7 cellular contexts compared by ENCODE assay signal in the genomic region with DNA sequence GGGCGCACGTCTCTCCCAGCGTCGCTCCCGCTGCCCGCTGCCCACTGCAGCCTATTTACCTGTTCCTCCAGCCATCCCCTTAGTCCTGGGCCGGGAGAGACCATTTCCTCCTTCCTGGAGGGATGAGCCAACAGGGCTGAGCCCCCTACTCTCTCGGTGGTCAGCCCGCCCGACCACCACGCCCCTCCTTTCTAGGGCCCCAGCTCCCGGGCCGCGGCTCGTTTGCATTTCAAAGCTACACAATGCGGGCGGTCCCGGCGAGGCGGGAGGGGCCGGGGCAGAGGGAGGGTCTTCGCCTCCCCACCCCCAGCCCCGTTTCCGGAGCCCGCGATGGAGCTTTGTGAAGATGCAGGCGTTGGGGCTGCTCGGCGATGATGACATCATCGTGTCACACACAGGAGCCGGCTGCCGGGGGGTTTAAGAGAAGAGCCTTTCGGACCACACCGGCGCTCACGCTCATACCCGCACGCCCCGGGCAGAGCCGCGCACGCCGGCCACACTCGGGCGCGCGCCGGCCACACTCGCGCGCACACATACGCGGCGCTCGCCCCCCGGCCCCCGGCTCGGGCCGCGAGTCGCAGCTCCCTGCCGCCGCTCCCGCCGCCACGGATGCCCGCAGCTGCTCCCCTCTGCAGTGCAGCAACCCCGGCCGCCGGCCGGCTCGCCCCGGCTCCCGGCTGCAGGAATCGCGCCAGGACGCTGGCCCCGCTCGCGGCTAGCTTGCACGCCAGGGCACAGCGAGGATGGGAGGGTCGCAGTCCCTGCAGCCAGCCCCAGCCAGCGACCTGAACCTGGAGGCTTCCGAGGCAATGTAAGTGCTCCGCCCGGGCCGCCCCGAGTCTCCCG.
DNase-seq lines count a peak whose midpoint lies in the region; ATAC-seq and TF ChIP-seq lines count a peak whose summit lies in the region.

No MANE protein-coding gene starts in this region.

- H3K9ac ChIP-seq in IMR-90 (ENCODE audit: low read depth, low read length) = peak overlapping the region; percentile 37; the same call in 1 of the 2 replicates
- no peak overlapping the region for H3K9ac ChIP-seq in subcutaneous abdominal adipose tissue (ENCODE audit: low read length in 5 of 5)

- H3K27ac ChIP-seq in IMR-90 (ENCODE audit: insufficient read depth, low read length) (no peak overlapping the region), subcutaneous abdominal adipose tissue (ENCODE audit: low read depth, low read length) (no peak overlapping the region)

- 0 out of 2 replicates have a peak overlapping the region, but pooled peaks have one; percentile 44 for H3K14ac ChIP-seq in IMR-90 (replicated peaks; ENCODE audit: low read depth, low read length)

- peak overlapping the region; percentile 20; the same call in 1 of the 2 replicates for H4K5ac ChIP-seq in IMR-90 (ENCODE audit: low read depth, low read length)

- peaks cover 7% of the 10 kb centered on the region; the same call in 1 of the 2 replicates for H4K20me1 ChIP-seq in IMR-90 (ENCODE audit: insufficient read depth, low read length)

- H3K79me1 ChIP-seq in IMR-90 (ENCODE audit: low read depth in 1 of 2, low read length in 2 of 2) = peaks cover 30 to 58% of the 10 kb centered on the region in 2 experiments

- H3K27me3 ChIP-seq in IMR-90 (ENCODE audit: control insufficient read depth, insufficient read depth, low read length) (no peaks in the 10 kb centered on the region), subcutaneous abdominal adipose tissue (ENCODE audit: control insufficient read depth in 5 of 5, insufficient read depth in 4 of 5, low read length in 5 of 5) (peaks cover 0 to 6% (median 0%) of the 10 kb centered on the region in 5 donors)

- intact Hi-C loops in IMR-90 (cut with micrococcal nuclease) = no loop called here

- dilution Hi-C loops in IMR-90 (cut with HindIII; ENCODE audit: low sequenced_read_pairs, unreplicated experiment) = no loop called here

- in situ Hi-C loops in IMR-90 (cut with MboI; ENCODE audit: low sequenced_read_pairs) = loop anchor here (25.0 kb wide), 1 partner anchor 699 kb away; no protein-coding TSS in a partner anchor

- peak overlapping the region; percentile 77 for H3K4me2 ChIP-seq in IMR-90 (ENCODE audit: low read depth, low read length)

- H3K4me3 ChIP-seq in IMR-90 (ENCODE audit: insufficient read depth, low read depth, low read length) = peak overlapping the region; percentile 47
- H3K4me3 ChIP-seq in iPS-18c (ENCODE audit: insufficient read depth, low read depth, low read length) = peak overlapping the region; percentile 85
- peak overlapping the region in 4 of 5 donors; percentile 17 to 48 (median 42) for H3K4me3 ChIP-seq in subcutaneous abdominal adipose tissue (ENCODE audit: low read depth in 1 of 5, low read length in 5 of 5)

- no peak overlapping the region for H2BK20ac ChIP-seq in IMR-90 (ENCODE audit: low read depth, low read length)

- WGBS in IMR-90 (ENCODE audit: extremely low coverage in 2 of 2, insufficient read length in 1 of 2), 2 experiments = 4% methylated on average over 59 of the region's 90 CpGs; no CpG with 5 or more reads in 1 of the 2 experiments

- DNase-seq in IMR-90 (peak; percentile 52), WTC11 (ENCODE audit: low spot score) (peak; percentile 92), NCI-H446 treated with DMSO at 0.1 percent for 48 hours (lab: John Stamatoyannopoulos, UW) (no peak), A172 (ENCODE audit: low spot score) (no peak)

- BruUV-seq in IMR-90 (replicated peaks; lab: Mats Ljungman, UMichigan) = no TSS peak

- POLR2A ChIA-PET in IMR-90 (lab: Charles Lee; ENCODE audit: unreplicated experiment) = no interaction called here
- POLR2A ChIA-PET in WTC11 (lab: Charles Lee) = interaction anchor here (0.5 to 3.7 kb wide), 19 partner anchors 8 to 559 kb away, joined by 3 to 25 read pairs (median 5); partner anchors contain the start of gene ATE1

- H2AK9ac ChIP-seq in IMR-90 (replicated peaks; ENCODE audit: low read depth, low read length, poor library complexity) = peak overlapping the region; percentile 84

- TF ChIP-seq CTCF in IMR-90 (conservative IDR thresholded peaks at IDR 0.05; ENCODE audit: low read depth, low read length) (no peak), WTC11 (IDR thresholded peaks at IDR 0.05) (no peak)

- no peak for TF ChIP-seq RAD21 in IMR-90 (IDR thresholded peaks at IDR 0.05; ENCODE audit: low read length)

- ATAC-seq in IMR-90 (ENCODE audit: low read depth) (peak; percentile 76), WTC11 (peak; percentile 78), HG02981 (IDR thresholded peaks at IDR 0.05; ENCODE audit: unreplicated experiment) (no peak)

- no peak overlapping the region; the same call in 1 of the 2 replicates for H3K23ac ChIP-seq in IMR-90 (ENCODE audit: low read depth, low read length)

- H3K36me3 ChIP-seq in IMR-90 (ENCODE audit: control insufficient read depth, insufficient read depth, low read length) (no peaks in the 10 kb centered on the region), subcutaneous abdominal adipose tissue (ENCODE audit: control insufficient read depth in 5 of 5, insufficient read depth in 5 of 5, low read length in 5 of 5) (peaks cover 0 to 9% (median 6%) of the 10 kb centered on the region in 5 donors)

- peaks cover 73% of the 10 kb centered on the region for H3K4me1 Mint-ChIP-seq in WTC11

- peak overlapping the region; percentile 92 for H3K27ac Mint-ChIP-seq in WTC11

- H3K9me3 ChIP-seq in IMR-90 (ENCODE audit: control insufficient read depth, insufficient read depth, low read length) = no peaks in the 10 kb centered on the region
- H3K9me3 ChIP-seq in iPS-18c (ENCODE audit: control insufficient read depth, insufficient read depth, low read length) = no peaks in the 10 kb centered on the region
- no peaks in the 10 kb centered on the region for H3K9me3 ChIP-seq in subcutaneous abdominal adipose tissue (ENCODE audit: control insufficient read depth in 5 of 5, low read length in 5 of 5)

- peak overlapping the region; percentile 38; the same call in 1 of the 2 replicates for H2AK5ac ChIP-seq in IMR-90 (ENCODE audit: low read depth, low read length)

- CTCF ChIA-PET in IMR-90 (lab: Yijun Ruan, JAX) (interaction anchor here (1.0 to 1.2 kb wide), 2 partner anchors 8 to 9 kb away, joined by 3 to 4 read pairs; no protein-coding TSS in a partner anchor), WTC11 (lab: Charles Lee) (interaction anchor here (0.6 to 3.7 kb wide), 23 partner anchors 9 to 121 kb away, joined by 3 to 15 read pairs (median 4); no protein-coding TSS in a partner anchor)

- H4K8ac ChIP-seq in IMR-90 (ENCODE audit: low read depth in 2 of 2, low read length in 2 of 2) = peak overlapping the region in 1 of 2 experiments; percentile 70; a peak in 1 of 4 replicates

- H2BK120ac ChIP-seq in IMR-90 (ENCODE audit: low read depth, low read length) = peak overlapping the region; percentile 10; the same call in 1 of the 2 replicates

- H2AFZ ChIP-seq in IMR-90 (replicated peaks; ENCODE audit: low read length, poor library complexity) = peak overlapping the region; percentile 82

- H3K4me1 ChIP-seq in IMR-90 (ENCODE audit: control insufficient read depth, insufficient read depth, low read length) (peaks cover 3% of the 10 kb centered on the region; the same call in 1 of the 2 replicates), subcutaneous abdominal adipose tissue (ENCODE audit: control insufficient read depth in 5 of 5, insufficient read depth in 5 of 5, low read length in 5 of 5) (peaks cover 0 to 15% (median 11%) of the 10 kb centered on the region in 5 donors)

- peak overlapping the region; percentile 86 for H3K4me3 Mint-ChIP-seq in WTC11

- peaks cover 8% of the 10 kb centered on the region; the same call in 1 of the 2 replicates for H3K27me3 Mint-ChIP-seq in WTC11 (ENCODE audit: low read depth)

- H3K36me3 Mint-ChIP-seq in WTC11 = no peaks in the 10 kb centered on the region

- no peak overlapping the region; the same call in 1 of the 2 replicates for H4K91ac ChIP-seq in IMR-90 (ENCODE audit: insufficient read depth, low read depth, low read length)

- no peak overlapping the region for H2BK15ac ChIP-seq in IMR-90 (ENCODE audit: low read depth, low read length)

- H3K56ac ChIP-seq in IMR-90 (ENCODE audit: extremely low read depth, insufficient read depth, low read length) = no peak overlapping the region

- TF ChIP-seq POLR2A in IMR-90 (IDR thresholded peaks at IDR 0.05; ENCODE audit: low read depth, low read length) = no peak

- H3K9me3 Mint-ChIP-seq in WTC11 = no peaks in the 10 kb centered on the region

- H3K4ac ChIP-seq in IMR-90 (ENCODE audit: low read depth, low read length) = peak overlapping the region; percentile 49

- peaks cover 4% of the 10 kb centered on the region; the same call in 1 of the 2 replicates for H3K9me1 ChIP-seq in IMR-90 (ENCODE audit: insufficient read depth, low read length)

- H3K18ac ChIP-seq in IMR-90 (ENCODE audit: low read depth, low read length) = no peak overlapping the region

- H2BK5ac ChIP-seq in IMR-90 (ENCODE audit: low read depth, low read length, poor library complexity, severe bottlenecking) = no peak overlapping the region

TF ChIP-seq in IMR-90, 13 proteins besides CTCF, POLR2A, EP300 and RAD21:
- no peak for TF ChIP-seq MAZ (IDR thresholded peaks at IDR 0.05; ENCODE audit: borderline replicate concordance, low read depth, low read length)
- 0 out of 2 replicates have a peak, but pooled peaks have one; percentile 1 for TF ChIP-seq CEBPB (IDR thresholded peaks at IDR 0.05; ENCODE audit: low read depth, low read length)
- TF ChIP-seq MAFK (IDR thresholded peaks at IDR 0.05; ENCODE audit: low read depth, low read length) = no peak
- no peak for TF ChIP-seq RFX5 (IDR thresholded peaks at IDR 0.05; ENCODE audit: low read depth, low read length)

TF ChIP-seq in WTC11, 78 proteins besides CTCF, POLR2A, EP300 and RAD21 (continues in another document):
- TF ChIP-seq E2F5 (CRISPR knock-in tag; IDR thresholded peaks at IDR 0.05) (peak; percentile 87), MAX (CRISPR knock-in tag; IDR thresholded peaks at IDR 0.05) (peak; percentile 26; the same call in 1 of the 2 replicates)

Comparison
In these comparisons a context has a peak if more than half of its experiments do, and no peak if none do; other contexts are left out.
1. DNase-seq: peak in IMR-90 (single experiment) and WTC11 (single experiment); none in NCI-H446 treated with DMSO at 0.1 percent for 48 hours (single experiment) and A172 (single experiment).
2. Peak in every context shown above with its lines, with median percentiles within 50 percentile points of each other: H3K4me3 ChIP-seq.